Comparison of ENCODE assay signal across 1 cellular context in genomic region chr16:2404099-2404498, GRCh38.
TF ChIP-seq lines count a peak whose summit lies in the region.

No MANE protein-coding gene starts in this region.

TF ChIP-seq in GM23338, 12 proteins besides CTCF, POLR2A, EP300 and RAD21 (continued from another document):
- no peak for TF ChIP-seq ZNF462 (CRISPR knock-in tag; IDR thresholded peaks at IDR 0.05)
- no peak for TF ChIP-seq ZNF114 (CRISPR knock-in tag; IDR thresholded peaks at IDR 0.05)
- no peak for TF ChIP-seq ZNF331 (CRISPR knock-in tag; IDR thresholded peaks at IDR 0.05; ENCODE audit: low read depth)
- no peak for TF ChIP-seq ETS1 (IDR thresholded peaks at IDR 0.05)
TF ChIP-seq in GM23338: peak in this region for 0.
